ENCODE assay signal across 1 cellular context in the genomic region with DNA sequence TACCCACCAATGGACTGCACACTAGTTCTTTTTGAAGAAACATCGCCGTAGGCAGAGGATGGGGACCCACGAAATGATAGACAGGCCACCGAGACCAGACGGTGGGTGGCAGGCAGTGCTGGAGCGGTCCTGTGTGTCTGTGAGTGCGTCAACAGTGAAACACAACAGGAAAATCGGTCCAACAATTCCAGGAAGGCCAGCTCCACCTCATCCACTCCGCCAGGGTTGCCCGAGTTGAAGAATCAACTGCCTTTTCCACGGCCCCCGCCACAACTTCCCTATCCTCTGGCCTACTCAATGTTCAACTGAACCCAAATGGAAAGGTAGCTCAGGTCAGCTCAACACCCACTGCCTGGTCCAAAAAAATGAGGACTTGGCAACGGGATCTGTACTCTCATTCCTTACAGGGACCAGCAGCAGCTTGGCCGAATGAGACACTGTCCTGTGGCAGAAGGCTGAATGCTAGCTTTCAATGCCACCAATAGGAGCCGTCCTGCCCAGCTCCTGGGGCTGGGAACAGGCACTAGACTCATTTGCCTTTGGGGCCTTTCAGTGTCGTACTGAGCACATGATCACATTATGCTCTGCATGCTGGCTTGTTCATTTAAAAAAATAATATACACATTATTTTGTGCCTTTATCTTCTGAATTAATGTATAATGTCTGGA.
TF ChIP-seq lines count a peak whose summit lies in the region.

No MANE protein-coding gene starts in this region.

TF ChIP-seq in WTC11, 78 proteins besides CTCF, POLR2A, EP300 and RAD21 (continued from another document):
- TF ChIP-seq, protein P1, sequence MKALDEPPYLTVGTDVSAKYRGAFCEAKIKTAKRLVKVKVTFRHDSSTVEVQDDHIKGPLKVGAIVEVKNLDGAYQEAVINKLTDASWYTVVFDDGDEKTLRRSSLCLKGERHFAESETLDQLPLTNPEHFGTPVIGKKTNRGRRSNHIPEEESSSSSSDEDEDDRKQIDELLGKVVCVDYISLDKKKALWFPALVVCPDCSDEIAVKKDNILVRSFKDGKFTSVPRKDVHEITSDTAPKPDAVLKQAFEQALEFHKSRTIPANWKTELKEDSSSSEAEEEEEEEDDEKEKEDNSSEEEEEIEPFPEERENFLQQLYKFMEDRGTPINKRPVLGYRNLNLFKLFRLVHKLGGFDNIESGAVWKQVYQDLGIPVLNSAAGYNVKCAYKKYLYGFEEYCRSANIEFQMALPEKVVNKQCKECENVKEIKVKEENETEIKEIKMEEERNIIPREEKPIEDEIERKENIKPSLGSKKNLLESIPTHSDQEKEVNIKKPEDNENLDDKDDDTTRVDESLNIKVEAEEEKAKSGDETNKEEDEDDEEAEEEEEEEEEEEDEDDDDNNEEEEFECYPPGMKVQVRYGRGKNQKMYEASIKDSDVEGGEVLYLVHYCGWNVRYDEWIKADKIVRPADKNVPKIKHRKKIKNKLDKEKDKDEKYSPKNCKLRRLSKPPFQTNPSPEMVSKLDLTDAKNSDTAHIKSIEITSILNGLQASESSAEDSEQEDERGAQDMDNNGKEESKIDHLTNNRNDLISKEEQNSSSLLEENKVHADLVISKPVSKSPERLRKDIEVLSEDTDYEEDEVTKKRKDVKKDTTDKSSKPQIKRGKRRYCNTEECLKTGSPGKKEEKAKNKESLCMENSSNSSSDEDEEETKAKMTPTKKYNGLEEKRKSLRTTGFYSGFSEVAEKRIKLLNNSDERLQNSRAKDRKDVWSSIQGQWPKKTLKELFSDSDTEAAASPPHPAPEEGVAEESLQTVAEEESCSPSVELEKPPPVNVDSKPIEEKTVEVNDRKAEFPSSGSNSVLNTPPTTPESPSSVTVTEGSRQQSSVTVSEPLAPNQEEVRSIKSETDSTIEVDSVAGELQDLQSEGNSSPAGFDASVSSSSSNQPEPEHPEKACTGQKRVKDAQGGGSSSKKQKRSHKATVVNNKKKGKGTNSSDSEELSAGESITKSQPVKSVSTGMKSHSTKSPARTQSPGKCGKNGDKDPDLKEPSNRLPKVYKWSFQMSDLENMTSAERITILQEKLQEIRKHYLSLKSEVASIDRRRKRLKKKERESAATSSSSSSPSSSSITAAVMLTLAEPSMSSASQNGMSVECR (CRISPR knock-in tag; IDR thresholded peaks at IDR 0.05; ENCODE audit: borderline replicate concordance) = no peak
- TF ChIP-seq KAT7 (CRISPR knock-in tag; IDR thresholded peaks at IDR 0.05; ENCODE audit: borderline replicate concordance) (no peak), OVOL2 (CRISPR knock-in tag; IDR thresholded peaks at IDR 0.05; ENCODE audit: borderline replicate concordance) (no peak), GTF2I (CRISPR knock-in tag; conservative IDR thresholded peaks at IDR 0.05) (no peak), ZNF121 (CRISPR knock-in tag; IDR thresholded peaks at IDR 0.05) (no peak), ZBTB21 (CRISPR knock-in tag; IDR thresholded peaks at IDR 0.05; ENCODE audit: borderline replicate concordance) (no peak), ETV6 (CRISPR knock-in tag; IDR thresholded peaks at IDR 0.05) (no peak), CREB1 (CRISPR knock-in tag; IDR thresholded peaks at IDR 0.05) (no peak)
